ENCODE assay signal across 17 cellular contexts in genomic region chr1:206445116-206445515, GRCh38. TPM values are rescaled to one million over a fixed set of nuclear protein-coding genes. Genes with fewer than 3 reads are reported as not detected.
DNase-seq lines count a peak whose midpoint lies in the region; ATAC-seq and TF ChIP-seq lines count a peak whose summit lies in the region.
"Had no signal": no experiment of that assay in that cellular context is flagged by ENCODE, and none has a peak within 500 bp of the region (broad histone marks: within the 10 kb centered on the region; RNA-seq: fewer than 3 reads in every experiment).

No MANE protein-coding gene starts in this region.

- TF ChIP-seq POLR2A in gastroesophageal sphincter (IDR thresholded peaks at IDR 0.05) (no peak), ovary (IDR thresholded peaks at IDR 0.05) (no peak)

- in situ Hi-C loops in KBM-7 (cut with MboI; ENCODE audit: low pct_unique_long_range_greater_than_20kb, low sequenced_read_pairs) = no loop called here
- in situ Hi-C loops in G401 (cut with HindIII; ENCODE audit: low sequenced_read_pairs) = no loop called here

- H3K4me1 ChIP-seq in gastroesophageal sphincter (peaks cover 0 to 19% (median 7%) of the 10 kb centered on the region in 3 donors), ovary (ENCODE audit: insufficient read depth) (peaks cover 2% of the 10 kb centered on the region)
- H3K4me1 ChIP-seq: HAP-1 had no signal

- H3K4me3 ChIP-seq in AG04450 (ENCODE audit: low read depth, low read length) (no peak overlapping the region), gastroesophageal sphincter (no peak overlapping the region), ovary (no peak overlapping the region)
- H3K4me3 ChIP-seq: HAP-1 had no signal

- POLR2A ChIA-PET in AG04450 (lab: Yijun Ruan, JAX) = interaction anchor here (1.0 kb wide), 1 partner anchor 15 kb away, joined by 3 read pairs; no protein-coding TSS in a partner anchor

- no peak overlapping the region for H3K27ac ChIP-seq in AG04450 (ENCODE audit: low read depth, low read length)
- H3K27ac ChIP-seq in gastroesophageal sphincter = peak overlapping the region in 3 of 4 donors; percentile 34 to 56 (median 36)
- no peak overlapping the region for H3K27ac ChIP-seq in ovary
- H3K27ac ChIP-seq: foreskin keratinocyte, VCaP had no signal

- TF ChIP-seq EP300 in gastroesophageal sphincter (IDR thresholded peaks at IDR 0.05) (no peak), ovary (IDR thresholded peaks at IDR 0.05) (no peak)

- peaks cover 0 to 94% of the 10 kb centered on the region in 2 donors for H3K36me3 ChIP-seq in gastroesophageal sphincter
- no peaks in the 10 kb centered on the region for H3K36me3 ChIP-seq in ovary

- H3K9me3 ChIP-seq in AG04450 (ENCODE audit: control insufficient read depth, insufficient read depth, low read length) = no peaks in the 10 kb centered on the region
- H3K9me3 ChIP-seq in gastroesophageal sphincter = no peaks in the 10 kb centered on the region
- H3K9me3 ChIP-seq in ovary = no peaks in the 10 kb centered on the region
- H3K9me3 ChIP-seq: HAP-1 had no signal

- DNase-seq in AG04450 (ENCODE audit: low read depth, low spot score) (peak; percentile 27), NCI-H446 treated with DMSO at 0.1 percent for 48 hours (lab: John Stamatoyannopoulos, UW) (peak; percentile 49), ovary (peak; percentile 37 to 72 (median 60)), epidermal melanocyte (ENCODE audit: insufficient read length, low spot score) (no peak), DMS79 (lab: John Stamatoyannopoulos, UW) (no peak), KBM-7 (no peak), G401 (ENCODE audit: low spot score) (no peak)
- DNase-seq: activated CD8-positive, alpha-beta memory T cell treated with anti-CD3 and anti-CD28 coated beads for 24 hours; activated effector memory CD4-positive, alpha-beta T cell treated with anti-CD3 and anti-CD28 coated beads, Interleukin-2, amount 50 U/mL, for 16 hours; CD8-positive, alpha-beta memory T cell; foreskin keratinocyte; mammary epithelial cell; NCI-H526 treated with DMSO at 0.1 percent for 48 hours had no signal

- intact Hi-C loops in ovary (cut with DNase I) = no loop called here

- TF ChIP-seq CTCF in AG04450 (IDR thresholded peaks at IDR 0.05; ENCODE audit: low read depth, low read length) (no peak), gastroesophageal sphincter (IDR thresholded peaks at IDR 0.05) (no peak), ovary (IDR thresholded peaks at IDR 0.05) (no peak)

- ATAC-seq in gastroesophageal sphincter = peak; percentile 89
- ATAC-seq: foreskin keratinocyte, Panc1 had no signal

- H3K27me3 ChIP-seq in AG04450 (ENCODE audit: control insufficient read depth, insufficient read depth, low read length) = no peaks in the 10 kb centered on the region
- no peaks in the 10 kb centered on the region for H3K27me3 ChIP-seq in gastroesophageal sphincter
- H3K27me3 ChIP-seq in ovary = no peaks in the 10 kb centered on the region
- H3K27me3 ChIP-seq: foreskin keratinocyte had no signal

- WGBS in gastroesophageal sphincter (ENCODE audit: low coverage in 1 of 2), 2 donors = 17 to 35% methylated on average over 1 to 3 of the region's 4 CpGs
- WGBS in ovary, 3 donors = 5 to 6% (median 5%) methylated on average over 4 of the region's 4 CpGs

- CTCF ChIA-PET in AG04450 (lab: Charles Lee) = interaction anchor here (1.1 to 3.7 kb wide), 3 partner anchors 10 to 17 kb away, joined by 3 to 22 read pairs (median 7); no protein-coding TSS in a partner anchor

RNA-seq across cellular contexts. Expression of gene IKBKE, which starts 25.2 kb away (rescaled TPM):
- 20.8 and 27.6 TPM in 2 replicates for polyA plus RNA-seq in AG04450 (2011; rRNA removed)
- 38.9 and 52.9 TPM in 2 replicates for polyA minus RNA-seq in AG04450 (2011; rRNA and poly(A)+ RNA removed)
- total RNA-seq in gastroesophageal sphincter = 1 to 10 TPM; 2.2 to 3.9 (median 2.7) TPM
- total RNA-seq in ovary = 1 to 10 TPM in 6 of 7 donors, under 1 TPM in 1; 0.86 to 3.9 (median 2.6) TPM
- polyA plus RNA-seq in ovary = 1 to 10 TPM; 1.2 to 1.3 TPM
- 12.7 and 27.8 TPM in 2 replicates for total RNA-seq in G401 (2014; rRNA removed; shearing (Covaris generic))

Comparison
In these comparisons a context has a peak if more than half of its experiments do, and no peak if none do; other contexts are left out.
1. DNase-seq: peak in AG04450 (single experiment), NCI-H446 treated with DMSO at 0.1 percent for 48 hours (single experiment) and ovary (5 of 5); none in epidermal melanocyte (single experiment), DMS79 (single experiment), KBM-7 (single experiment) and G401 (single experiment).
2. H3K27ac ChIP-seq: peak in gastroesophageal sphincter (3 of 4); none in AG04450 (single experiment) and ovary (0 of 2).